Comparison of ENCODE assay signal across 1 cellular context in genomic region chr1:63671514-63671913, GRCh38.
TF ChIP-seq lines count a peak whose summit lies in the region.

No MANE protein-coding gene starts in this region.

TF ChIP-seq in HCT116, 20 proteins besides CTCF, POLR2A, EP300 and RAD21 (continued from another document):
- TF ChIP-seq, protein P1, sequence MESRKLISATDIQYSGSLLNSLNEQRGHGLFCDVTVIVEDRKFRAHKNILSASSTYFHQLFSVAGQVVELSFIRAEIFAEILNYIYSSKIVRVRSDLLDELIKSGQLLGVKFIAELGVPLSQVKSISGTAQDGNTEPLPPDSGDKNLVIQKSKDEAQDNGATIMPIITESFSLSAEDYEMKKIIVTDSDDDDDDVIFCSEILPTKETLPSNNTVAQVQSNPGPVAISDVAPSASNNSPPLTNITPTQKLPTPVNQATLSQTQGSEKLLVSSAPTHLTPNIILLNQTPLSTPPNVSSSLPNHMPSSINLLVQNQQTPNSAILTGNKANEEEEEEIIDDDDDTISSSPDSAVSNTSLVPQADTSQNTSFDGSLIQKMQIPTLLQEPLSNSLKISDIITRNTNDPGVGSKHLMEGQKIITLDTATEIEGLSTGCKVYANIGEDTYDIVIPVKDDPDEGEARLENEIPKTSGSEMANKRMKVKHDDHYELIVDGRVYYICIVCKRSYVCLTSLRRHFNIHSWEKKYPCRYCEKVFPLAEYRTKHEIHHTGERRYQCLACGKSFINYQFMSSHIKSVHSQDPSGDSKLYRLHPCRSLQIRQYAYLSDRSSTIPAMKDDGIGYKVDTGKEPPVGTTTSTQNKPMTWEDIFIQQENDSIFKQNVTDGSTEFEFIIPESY (IDR thresholded peaks at IDR 0.05; ENCODE audit: extremely low read depth, insufficient replicate concordance, low read length), result no peak
- no peak for TF ChIP-seq ZFX (IDR thresholded peaks at IDR 0.05)
- no peak for TF ChIP-seq CEBPB (IDR thresholded peaks at IDR 0.05; ENCODE audit: low read depth)
- TF ChIP-seq, protein P2, sequence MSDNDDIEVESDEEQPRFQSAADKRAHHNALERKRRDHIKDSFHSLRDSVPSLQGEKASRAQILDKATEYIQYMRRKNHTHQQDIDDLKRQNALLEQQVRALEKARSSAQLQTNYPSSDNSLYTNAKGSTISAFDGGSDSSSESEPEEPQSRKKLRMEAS (IDR thresholded peaks at IDR 0.05), result no peak
- TF ChIP-seq EZH2phosphoT487 (IDR thresholded peaks at IDR 0.05; ENCODE audit: borderline replicate concordance), result no peak
- TF ChIP-seq TCF7L2 (IDR thresholded peaks at IDR 0.05; ENCODE audit: borderline replicate concordance, extremely low read depth, insufficient read depth, insufficient read length), result no peak
